ENCODE assay signal across 13 cellular contexts in the genomic region with DNA sequence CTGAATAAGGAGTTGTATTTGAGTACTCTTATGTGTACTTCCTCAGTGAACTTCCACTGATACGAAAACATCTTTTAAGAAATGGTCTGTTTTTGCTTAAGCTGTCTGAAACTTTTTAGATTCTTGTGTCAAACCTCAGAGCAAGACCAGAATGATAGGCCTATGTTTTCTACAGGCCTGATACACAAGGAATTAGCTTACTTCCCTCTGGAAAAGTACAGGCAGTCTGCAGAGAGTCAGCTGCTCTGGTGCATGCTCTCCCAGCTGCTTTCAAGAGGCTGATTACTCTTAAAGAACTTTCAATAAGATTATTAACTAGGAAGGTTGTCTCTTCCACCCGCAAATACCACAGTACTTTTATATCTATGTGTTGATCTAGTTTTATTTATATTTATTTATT. TPM values are rescaled to one million over a fixed set of nuclear protein-coding genes. Genes with fewer than 3 reads are reported as not detected.
DNase-seq lines count a peak whose midpoint lies in the region; ATAC-seq, FAIRE-seq and TF ChIP-seq lines count a peak whose summit lies in the region.
"Had no signal": no experiment of that assay in that cellular context is flagged by ENCODE, and none has a peak within 500 bp of the region (broad histone marks: within the 10 kb centered on the region; RNA-seq: fewer than 3 reads in every experiment).

No MANE protein-coding gene starts in this region.

- H3K4me3 ChIP-seq in sigmoid colon: no peak overlapping the region

- peak overlapping the region; percentile 73 to 99 (median 86) for H3K27ac ChIP-seq in sigmoid colon
- H3K27ac ChIP-seq: C4-2B had no signal

- no peaks in the 10 kb centered on the region for H3K36me3 ChIP-seq in sigmoid colon

- intact Hi-C loops in sigmoid colon (cut with DNase I): no loop called here

- no peak for TF ChIP-seq CTCF in D721Med (IDR thresholded peaks at IDR 0.05; ENCODE audit: insufficient read depth, missing control alignments)
- TF ChIP-seq CTCF in sigmoid colon (IDR thresholded peaks at IDR 0.05): no peak

- H3K9me3 ChIP-seq in sigmoid colon: no peaks in the 10 kb centered on the region

- DNase-seq in D721Med (ENCODE audit: insufficient read length, low spot score) (no peak), amniotic epithelial cell (ENCODE audit: low read depth) (peak; percentile 51), hippocampal formation (lab: John Stamatoyannopoulos, UW) (peak; percentile 1 to 16), sigmoid colon (no peak), NCI-H748 treated with DMSO at 0.1 percent for 48 hours (lab: John Stamatoyannopoulos, UW) (no peak), NCI-H510A (lab: John Stamatoyannopoulos, UW) (no peak), AG20443 (ENCODE audit: low spot score) (no peak)
- DNase-seq: activated B cell treated with CpG ODN at 0.5 μM for 24 hours, Karpas-422, right cardiac atrium had no signal

- no peak for ATAC-seq in GM18861 (IDR thresholded peaks at IDR 0.05; ENCODE audit: unreplicated experiment)

- no peaks in the 10 kb centered on the region for H3K27me3 ChIP-seq in sigmoid colon

- 64 to 73% methylated on average over 2 of the region's 2 CpGs for WGBS in sigmoid colon, 2 donors

- H3K4me1 ChIP-seq in sigmoid colon: peaks cover 0 to 66% (median 49%) of the 10 kb centered on the region in 4 donors

- FAIRE-seq in D721Med (lab: Jason Lieb, UNC): peak; percentile 69
- FAIRE-seq: frontal cortex had no signal

- TF ChIP-seq EP300 in sigmoid colon (IDR thresholded peaks at IDR 0.05): no peak

- no peak for TF ChIP-seq POLR2A in sigmoid colon (IDR thresholded peaks at IDR 0.05)

RNA-seq across cellular contexts. Expression of a gene that starts 9.5 kb away (rescaled TPM):
- 10 to 100 TPM; 49.0 to 59.0 (median 54.1) TPM for total RNA-seq in sigmoid colon
- 10 to 100 TPM in 1 of 3 donors, 1 to 10 TPM in 2; 3.6 to 12.3 (median 7.4) TPM for polyA plus RNA-seq in sigmoid colon

Comparison
In these comparisons a context has a peak if more than half of its experiments do, and no peak if none do; other contexts are left out.
1. DNase-seq: peak in amniotic epithelial cell (single experiment) and hippocampal formation (2 of 2); none in D721Med (single experiment), sigmoid colon (single experiment), NCI-H748 treated with DMSO at 0.1 percent for 48 hours (single experiment), NCI-H510A (single experiment) and AG20443 (single experiment).